1 cellular context compared by ENCODE assay signal in the genomic region with DNA sequence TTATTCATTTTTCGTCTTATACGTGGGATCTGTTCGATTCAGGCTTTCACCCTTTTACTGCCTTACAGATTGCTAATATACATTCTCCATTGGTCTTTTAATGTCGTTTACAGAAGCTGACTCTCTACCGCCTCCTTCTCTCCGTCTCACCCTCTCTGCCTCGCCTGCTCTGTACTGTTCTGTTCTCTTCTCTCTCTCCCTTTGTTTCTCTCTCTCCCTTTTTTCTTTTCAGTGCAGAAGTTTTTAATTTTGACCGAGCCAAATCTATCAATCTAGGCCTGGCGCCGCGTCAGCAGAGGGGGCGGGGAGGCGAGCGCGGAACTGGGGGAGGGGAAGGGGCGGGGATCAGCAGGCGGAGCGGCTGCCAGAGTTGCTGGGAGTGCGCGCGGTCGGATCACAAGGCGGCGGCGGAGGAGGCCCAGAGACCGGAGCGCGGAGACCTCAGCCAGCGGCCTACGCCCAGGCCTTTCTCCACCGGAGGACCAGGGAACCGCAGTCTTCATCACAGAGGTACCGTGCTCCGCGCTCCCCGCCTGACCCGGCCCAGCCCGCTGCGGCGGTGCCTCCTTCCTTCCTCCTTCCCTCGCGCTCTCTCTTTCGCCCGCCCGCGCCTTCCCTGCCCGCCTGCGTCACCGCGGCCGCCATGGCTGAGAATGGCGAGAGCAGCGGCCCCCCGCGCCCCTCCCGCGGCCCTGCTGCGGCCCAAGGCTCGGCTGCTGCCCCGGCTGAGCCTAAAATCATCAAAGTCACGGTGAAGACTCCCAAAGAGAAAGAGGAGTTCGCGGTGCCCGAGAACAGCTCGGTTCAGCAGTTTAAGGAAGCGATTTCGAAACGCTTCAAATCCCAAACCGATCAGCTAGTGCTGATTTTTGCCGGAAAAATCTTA.
TF ChIP-seq lines count a peak whose summit lies in the region.

TSS of gene UBQLN2 (plus strand) at position 397 of the 886 bp plus-strand sequence. CDS start at position 644, 247 bp downstream.

TF ChIP-seq in HepG2, 621 proteins besides CTCF, POLR2A, EP300 and RAD21 (continued from another document and continues in another):
- TF ChIP-seq, protein P1, sequence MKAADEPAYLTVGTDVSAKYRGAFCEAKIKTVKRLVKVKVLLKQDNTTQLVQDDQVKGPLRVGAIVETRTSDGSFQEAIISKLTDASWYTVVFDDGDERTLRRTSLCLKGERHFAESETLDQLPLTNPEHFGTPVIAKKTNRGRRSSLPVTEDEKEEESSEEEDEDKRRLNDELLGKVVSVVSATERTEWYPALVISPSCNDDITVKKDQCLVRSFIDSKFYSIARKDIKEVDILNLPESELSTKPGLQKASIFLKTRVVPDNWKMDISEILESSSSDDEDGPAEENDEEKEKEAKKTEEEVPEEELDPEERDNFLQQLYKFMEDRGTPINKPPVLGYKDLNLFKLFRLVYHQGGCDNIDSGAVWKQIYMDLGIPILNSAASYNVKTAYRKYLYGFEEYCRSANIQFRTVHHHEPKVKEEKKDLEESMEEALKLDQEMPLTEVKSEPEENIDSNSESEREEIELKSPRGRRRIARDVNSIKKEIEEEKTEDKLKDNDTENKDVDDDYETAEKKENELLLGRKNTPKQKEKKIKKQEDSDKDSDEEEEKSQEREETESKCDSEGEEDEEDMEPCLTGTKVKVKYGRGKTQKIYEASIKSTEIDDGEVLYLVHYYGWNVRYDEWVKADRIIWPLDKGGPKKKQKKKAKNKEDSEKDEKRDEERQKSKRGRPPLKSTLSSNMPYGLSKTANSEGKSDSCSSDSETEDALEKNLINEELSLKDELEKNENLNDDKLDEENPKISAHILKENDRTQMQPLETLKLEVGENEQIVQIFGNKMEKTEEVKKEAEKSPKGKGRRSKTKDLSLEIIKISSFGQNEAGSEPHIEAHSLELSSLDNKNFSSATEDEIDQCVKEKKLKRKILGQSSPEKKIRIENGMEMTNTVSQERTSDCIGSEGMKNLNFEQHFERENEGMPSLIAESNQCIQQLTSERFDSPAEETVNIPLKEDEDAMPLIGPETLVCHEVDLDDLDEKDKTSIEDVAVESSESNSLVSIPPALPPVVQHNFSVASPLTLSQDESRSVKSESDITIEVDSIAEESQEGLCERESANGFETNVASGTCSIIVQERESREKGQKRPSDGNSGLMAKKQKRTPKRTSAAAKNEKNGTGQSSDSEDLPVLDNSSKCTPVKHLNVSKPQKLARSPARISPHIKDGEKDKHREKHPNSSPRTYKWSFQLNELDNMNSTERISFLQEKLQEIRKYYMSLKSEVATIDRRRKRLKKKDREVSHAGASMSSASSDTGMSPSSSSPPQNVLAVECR (CRISPR knock-in tag; IDR thresholded peaks at IDR 0.05; ENCODE audit: borderline replicate concordance) = peak; percentile 65; the same call in 1 of the 2 replicates
- TF ChIP-seq SMAD9 (CRISPR knock-in tag; IDR thresholded peaks at IDR 0.05) (no peak), MXD1 (CRISPR knock-in tag; IDR thresholded peaks at IDR 0.05) (0 out of 2 replicates have a peak, but pooled peaks have one; percentile 39), MYC (CRISPR knock-in tag; IDR thresholded peaks at IDR 0.05; ENCODE audit: borderline replicate concordance) (peak; percentile 56; the same call in 1 of the 2 replicates), NKX3-1 (CRISPR knock-in tag; IDR thresholded peaks at IDR 0.05) (peak; percentile 48; the same call in 1 of the 2 replicates), CREB1 (IDR thresholded peaks at IDR 0.05) (no peak), CREB1 (CRISPR knock-in tag; IDR thresholded peaks at IDR 0.05) (peak; percentile 57), RFXAP (CRISPR knock-in tag; IDR thresholded peaks at IDR 0.05; ENCODE audit: borderline replicate concordance) (0 out of 2 replicates have a peak, but pooled peaks have one; percentile 39), YEATS4 (CRISPR knock-in tag; IDR thresholded peaks at IDR 0.05; ENCODE audit: borderline replicate concordance) (peak; percentile 67), KMT2A (CRISPR knock-in tag; IDR thresholded peaks at IDR 0.05) (peak; percentile 49; the same call in 1 of the 2 replicates), ZNF430 (CRISPR knock-in tag; IDR thresholded peaks at IDR 0.05) (0 out of 2 replicates have a peak, but pooled peaks have one; percentile 32), PITX1 (CRISPR knock-in tag; IDR thresholded peaks at IDR 0.05) (0 out of 2 replicates have a peak, but pooled peaks have one; percentile 28), KDM6A (CRISPR knock-in tag; IDR thresholded peaks at IDR 0.05; ENCODE audit: low read depth) (no peak), HMG20A (CRISPR knock-in tag; IDR thresholded peaks at IDR 0.05; ENCODE audit: borderline replicate concordance) (no peak), ZNF10 (CRISPR knock-in tag; IDR thresholded peaks at IDR 0.05; ENCODE audit: borderline replicate concordance, low read depth) (no peak), ZFP91 (CRISPR knock-in tag; IDR thresholded peaks at IDR 0.05; ENCODE audit: borderline replicate concordance) (0 out of 2 replicates have a peak, but pooled peaks have one; percentile 31), HDAC1 (CRISPR knock-in tag; IDR thresholded peaks at IDR 0.05) (0 out of 2 replicates have a peak, but pooled peaks have one; percentile 26), ERF (CRISPR knock-in tag; IDR thresholded peaks at IDR 0.05) (0 out of 2 replicates have a peak, but pooled peaks have one; percentile 21), E2F1 (CRISPR knock-in tag; IDR thresholded peaks at IDR 0.05) (peak; percentile 58), ZSCAN25 (CRISPR knock-in tag; IDR thresholded peaks at IDR 0.05) (peak; percentile 87), SAP130 (CRISPR knock-in tag; IDR thresholded peaks at IDR 0.05; ENCODE audit: low read depth) (peak; percentile 57), CHD2 (IDR thresholded peaks at IDR 0.05; ENCODE audit: low read depth, low read length) (peak; percentile 66; the same call in 1 of the 2 replicates), HES4 (CRISPR knock-in tag; IDR thresholded peaks at IDR 0.05; ENCODE audit: borderline replicate concordance) (0 out of 2 replicates have a peak, but pooled peaks have one; percentile 12), TAF1 (CRISPR knock-in tag; IDR thresholded peaks at IDR 0.05) (peak; percentile 69), ZFY (CRISPR knock-in tag; IDR thresholded peaks at IDR 0.05) (peak; percentile 94), ISL2 (CRISPR knock-in tag; IDR thresholded peaks at IDR 0.05) (0 out of 2 replicates have a peak, but pooled peaks have one; percentile 26), SALL2 (CRISPR knock-in tag; IDR thresholded peaks at IDR 0.05) (0 out of 2 replicates have a peak, but pooled peaks have one; percentile 45), ZNF766 (CRISPR knock-in tag; IDR thresholded peaks at IDR 0.05; ENCODE audit: borderline replicate concordance) (peak; percentile 71; the same call in 1 of the 2 replicates), NFATC3 (CRISPR knock-in tag; IDR thresholded peaks at IDR 0.05) (no peak), SRY (CRISPR knock-in tag; IDR thresholded peaks at IDR 0.05) (peak; percentile 78; the same call in 1 of the 2 replicates), GABPB1 (CRISPR knock-in tag; IDR thresholded peaks at IDR 0.05) (peak; percentile 66; the same call in 1 of the 2 replicates), ZNF264 (CRISPR knock-in tag; IDR thresholded peaks at IDR 0.05) (0 out of 2 replicates have a peak, but pooled peaks have one; percentile 47), GATA4 (IDR thresholded peaks at IDR 0.05; ENCODE audit: borderline replicate concordance, low read depth) (no peak)
- TF ChIP-seq, protein P2, sequence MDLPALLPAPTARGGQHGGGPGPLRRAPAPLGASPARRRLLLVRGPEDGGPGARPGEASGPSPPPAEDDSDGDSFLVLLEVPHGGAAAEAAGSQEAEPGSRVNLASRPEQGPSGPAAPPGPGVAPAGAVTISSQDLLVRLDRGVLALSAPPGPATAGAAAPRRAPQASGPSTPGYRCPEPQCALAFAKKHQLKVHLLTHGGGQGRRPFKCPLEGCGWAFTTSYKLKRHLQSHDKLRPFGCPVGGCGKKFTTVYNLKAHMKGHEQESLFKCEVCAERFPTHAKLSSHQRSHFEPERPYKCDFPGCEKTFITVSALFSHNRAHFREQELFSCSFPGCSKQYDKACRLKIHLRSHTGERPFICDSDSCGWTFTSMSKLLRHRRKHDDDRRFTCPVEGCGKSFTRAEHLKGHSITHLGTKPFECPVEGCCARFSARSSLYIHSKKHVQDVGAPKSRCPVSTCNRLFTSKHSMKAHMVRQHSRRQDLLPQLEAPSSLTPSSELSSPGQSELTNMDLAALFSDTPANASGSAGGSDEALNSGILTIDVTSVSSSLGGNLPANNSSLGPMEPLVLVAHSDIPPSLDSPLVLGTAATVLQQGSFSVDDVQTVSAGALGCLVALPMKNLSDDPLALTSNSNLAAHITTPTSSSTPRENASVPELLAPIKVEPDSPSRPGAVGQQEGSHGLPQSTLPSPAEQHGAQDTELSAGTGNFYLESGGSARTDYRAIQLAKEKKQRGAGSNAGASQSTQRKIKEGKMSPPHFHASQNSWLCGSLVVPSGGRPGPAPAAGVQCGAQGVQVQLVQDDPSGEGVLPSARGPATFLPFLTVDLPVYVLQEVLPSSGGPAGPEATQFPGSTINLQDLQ (CRISPR knock-in tag; IDR thresholded peaks at IDR 0.05) = no peak
- TF ChIP-seq, protein P3, sequence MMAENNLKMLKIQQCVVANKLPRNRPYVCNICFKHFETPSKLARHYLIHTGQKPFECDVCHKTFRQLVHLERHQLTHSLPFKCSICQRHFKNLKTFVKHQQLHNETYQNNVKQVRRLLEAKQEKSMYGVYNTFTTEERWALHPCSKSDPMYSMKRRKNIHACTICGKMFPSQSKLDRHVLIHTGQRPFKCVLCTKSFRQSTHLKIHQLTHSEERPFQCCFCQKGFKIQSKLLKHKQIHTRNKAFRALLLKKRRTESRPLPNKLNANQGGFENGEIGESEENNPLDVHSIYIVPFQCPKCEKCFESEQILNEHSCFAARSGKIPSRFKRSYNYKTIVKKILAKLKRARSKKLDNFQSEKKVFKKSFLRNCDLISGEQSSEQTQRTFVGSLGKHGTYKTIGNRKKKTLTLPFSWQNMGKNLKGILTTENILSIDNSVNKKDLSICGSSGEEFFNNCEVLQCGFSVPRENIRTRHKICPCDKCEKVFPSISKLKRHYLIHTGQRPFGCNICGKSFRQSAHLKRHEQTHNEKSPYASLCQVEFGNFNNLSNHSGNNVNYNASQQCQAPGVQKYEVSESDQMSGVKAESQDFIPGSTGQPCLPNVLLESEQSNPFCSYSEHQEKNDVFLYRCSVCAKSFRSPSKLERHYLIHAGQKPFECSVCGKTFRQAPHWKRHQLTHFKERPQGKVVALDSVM (CRISPR knock-in tag; IDR thresholded peaks at IDR 0.05) = no peak
- TF ChIP-seq, protein P4, sequence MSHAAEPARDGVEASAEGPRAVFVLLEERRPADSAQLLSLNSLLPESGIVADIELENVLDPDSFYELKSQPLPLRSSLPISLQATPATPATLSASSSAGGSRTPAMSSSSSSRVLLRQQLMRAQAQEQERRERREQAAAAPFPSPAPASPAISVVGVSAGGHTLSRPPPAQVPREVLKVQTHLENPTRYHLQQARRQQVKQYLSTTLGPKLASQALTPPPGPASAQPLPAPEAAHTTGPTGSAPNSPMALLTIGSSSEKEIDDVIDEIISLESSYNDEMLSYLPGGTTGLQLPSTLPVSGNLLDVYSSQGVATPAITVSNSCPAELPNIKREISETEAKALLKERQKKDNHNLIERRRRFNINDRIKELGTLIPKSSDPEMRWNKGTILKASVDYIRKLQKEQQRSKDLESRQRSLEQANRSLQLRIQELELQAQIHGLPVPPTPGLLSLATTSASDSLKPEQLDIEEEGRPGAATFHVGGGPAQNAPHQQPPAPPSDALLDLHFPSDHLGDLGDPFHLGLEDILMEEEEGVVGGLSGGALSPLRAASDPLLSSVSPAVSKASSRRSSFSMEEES (CRISPR knock-in tag; IDR thresholded peaks at IDR 0.05) = no peak
- TF ChIP-seq, protein P5, sequence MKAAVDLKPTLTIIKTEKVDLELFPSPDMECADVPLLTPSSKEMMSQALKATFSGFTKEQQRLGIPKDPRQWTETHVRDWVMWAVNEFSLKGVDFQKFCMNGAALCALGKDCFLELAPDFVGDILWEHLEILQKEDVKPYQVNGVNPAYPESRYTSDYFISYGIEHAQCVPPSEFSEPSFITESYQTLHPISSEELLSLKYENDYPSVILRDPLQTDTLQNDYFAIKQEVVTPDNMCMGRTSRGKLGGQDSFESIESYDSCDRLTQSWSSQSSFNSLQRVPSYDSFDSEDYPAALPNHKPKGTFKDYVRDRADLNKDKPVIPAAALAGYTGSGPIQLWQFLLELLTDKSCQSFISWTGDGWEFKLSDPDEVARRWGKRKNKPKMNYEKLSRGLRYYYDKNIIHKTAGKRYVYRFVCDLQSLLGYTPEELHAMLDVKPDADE (CRISPR knock-in tag; IDR thresholded peaks at IDR 0.05) = 0 out of 2 replicates have a peak, but pooled peaks have one; percentile 50
